In genomic region chr17:17669851-17670232, GRCh38 we compare ENCODE assay signal across 8 cellular contexts.
"Had no signal": no experiment of that assay in that cellular context is flagged by ENCODE, and none has a peak within 500 bp of the region (broad histone marks: within the 10 kb centered on the region; RNA-seq: fewer than 3 reads in every experiment).

No MANE protein-coding gene starts in this region.

- DNase-seq: activated CD4-positive, alpha-beta memory T cell treated with anti-CD3 and anti-CD28 coated beads, Interleukin-2, amount 10 ng/mL, durations not matched to agents 7 days and 5 days; activated CD4-positive, CD25-positive, alpha-beta regulatory T cell treated with anti-CD3 and anti-CD28 coated beads, Interleukin-2, amount 50 U/mL, for 72 hours; activated naive CD8-positive, alpha-beta T cell treated with anti-CD3 and anti-CD28 coated beads, Interleukin-2, amount 10 ng/mL, durations not matched to agents 7 days and 5 days; dermis blood vessel endothelial cell; right cardiac atrium; stimulated activated naive B cell treated with anti-CD40 and anti-IgM and Interleukin-4, amounts not matched to agents 10 μg/mL and 1 μg/mL and 100 μg/mL, for 72 hours had no signal

- ATAC-seq: gastroesophageal sphincter, right cardiac atrium had no signal

- H3K36me3 Mint-ChIP-seq: activated naive CD8-positive, alpha-beta T cell treated with anti-CD3 and anti-CD28 coated beads, Interleukin-2, amount 10 ng/mL, durations not matched to agents 7 days and 5 days; stimulated activated naive B cell treated with anti-CD40 and anti-IgM and Interleukin-4, amounts not matched to agents 10 μg/mL and 1 μg/mL and 100 μg/mL, for 72 hours had no signal

- H3K27ac Mint-ChIP-seq: activated CD4-positive, alpha-beta memory T cell treated with anti-CD3 and anti-CD28 coated beads, Interleukin-2, amount 10 ng/mL, durations not matched to agents 7 days and 5 days; activated naive CD8-positive, alpha-beta T cell treated with anti-CD3 and anti-CD28 coated beads, Interleukin-2, amount 10 ng/mL, durations not matched to agents 7 days and 5 days; stimulated activated naive B cell treated with anti-CD40 and anti-IgM and Interleukin-4, amounts not matched to agents 10 μg/mL and 1 μg/mL and 100 μg/mL, for 72 hours; T-helper 2 cell treated with Interferon-gamma antibody and Interleukin-4, amounts not matched to agents 5 μg/mL and 100 μg/mL, for 36 hours had no signal

- H3K9me3 Mint-ChIP-seq: activated CD4-positive, alpha-beta memory T cell treated with anti-CD3 and anti-CD28 coated beads, Interleukin-2, amount 10 ng/mL, durations not matched to agents 7 days and 5 days; activated naive CD8-positive, alpha-beta T cell treated with anti-CD3 and anti-CD28 coated beads, Interleukin-2, amount 10 ng/mL, durations not matched to agents 7 days and 5 days; stimulated activated naive B cell treated with anti-CD40 and anti-IgM and Interleukin-4, amounts not matched to agents 10 μg/mL and 1 μg/mL and 100 μg/mL, for 72 hours; T-helper 2 cell treated with Interferon-gamma antibody and Interleukin-4, amounts not matched to agents 5 μg/mL and 100 μg/mL, for 36 hours had no signal

- H3K4me3 Mint-ChIP-seq: activated CD4-positive, alpha-beta memory T cell treated with anti-CD3 and anti-CD28 coated beads, Interleukin-2, amount 10 ng/mL, durations not matched to agents 7 days and 5 days; activated naive CD8-positive, alpha-beta T cell treated with anti-CD3 and anti-CD28 coated beads, Interleukin-2, amount 10 ng/mL, durations not matched to agents 7 days and 5 days; stimulated activated naive B cell treated with anti-CD40 and anti-IgM and Interleukin-4, amounts not matched to agents 10 μg/mL and 1 μg/mL and 100 μg/mL, for 72 hours; T-helper 2 cell treated with Interferon-gamma antibody and Interleukin-4, amounts not matched to agents 5 μg/mL and 100 μg/mL, for 36 hours had no signal
